Comparison of ENCODE assay signal across 9 cellular contexts in genomic region chr2:26765475-26766200, GRCh38. TPM values are rescaled to one million over a fixed set of nuclear protein-coding genes. Genes with fewer than 3 reads are reported as not detected.
DNase-seq lines count a peak whose midpoint lies in the region; ATAC-seq and TF ChIP-seq lines count a peak whose summit lies in the region.
"Had no signal": no experiment of that assay in that cellular context is flagged by ENCODE, and none has a peak within 500 bp of the region (broad histone marks: within the 10 kb centered on the region; RNA-seq: fewer than 3 reads in every experiment).

No MANE protein-coding gene starts in this region.

- H2BK12ac ChIP-seq in H9 (ENCODE audit: insufficient read length, low read depth, low read length): no peak overlapping the region

- peak overlapping the region; percentile 33 for H4K91ac ChIP-seq in H9 (ENCODE audit: insufficient read length, low read depth, low read length)

- H3K27me3 ChIP-seq in H9 (ENCODE audit: insufficient read depth, low read length) (no peaks in the 10 kb centered on the region), skeletal muscle tissue (ENCODE audit: control insufficient read depth in 3 of 3, insufficient read depth in 3 of 3, low read length in 3 of 3) (no peaks in the 10 kb centered on the region), body of pancreas (no peaks in the 10 kb centered on the region)

- H3K4me3 ChIP-seq in fibroblast of the aortic adventitia (ENCODE audit: low read depth, low read length) (peak overlapping the region; percentile 95), skeletal muscle tissue (ENCODE audit: low read length in 3 of 3) (peak overlapping the region; percentile 81 to 96 (median 91)), body of pancreas (no peak overlapping the region)

- no peak overlapping the region for H3K4ac ChIP-seq in H9 (ENCODE audit: low read depth, low read length)

- H4K20me1 ChIP-seq in H9 (ENCODE audit: control insufficient read depth, insufficient read depth, insufficient read length): no peaks in the 10 kb centered on the region

- no peak overlapping the region for H4K8ac ChIP-seq in H9 (replicated peaks; ENCODE audit: insufficient read length, low read depth, low read length)

- H2BK15ac ChIP-seq in H9 (ENCODE audit: low read depth, low read length): no peak overlapping the region

- no peak overlapping the region for H2BK5ac ChIP-seq in H9 (ENCODE audit: insufficient read length, low read length)

- no peak for ATAC-seq in activated CD4-positive, CD25-positive, alpha-beta regulatory T cell treated with anti-CD3 and anti-CD28 coated beads, Interleukin-2, amount 50 U/mL, for 24 hours
- no peak for ATAC-seq in body of pancreas

- no peak overlapping the region for H2AK5ac ChIP-seq in H9 (ENCODE audit: insufficient read length, low read length)

- H3K4me3 Mint-ChIP-seq in H9: peak overlapping the region; percentile 6 to 83; a peak in 4 of 5 replicates

- intact Hi-C loops in head of caudate nucleus (cut with DNase I): no loop called here
- intact Hi-C loops in body of pancreas (cut with DNase I): no loop called here

- H3K4me1 ChIP-seq in H9 (ENCODE audit: insufficient read depth, low read length) (peaks cover 2% of the 10 kb centered on the region; the same call in 1 of the 2 replicates), skeletal muscle tissue (ENCODE audit: control insufficient read depth in 3 of 3, insufficient read depth in 3 of 3, low read length in 3 of 3) (peaks cover 33 to 56% (median 48%) of the 10 kb centered on the region in 3 donors), body of pancreas (peaks cover 43% of the 10 kb centered on the region)

- no peak for TF ChIP-seq POLR2A in body of pancreas (IDR thresholded peaks at IDR 0.05)

- H3T11ph ChIP-seq in H9 (ENCODE audit: low read length): no peak overlapping the region

- no peaks in the 10 kb centered on the region for H3K9me3 ChIP-seq in H9 (ENCODE audit: control insufficient read depth, low read depth, low read length)
- H3K9me3 ChIP-seq in skeletal muscle tissue (ENCODE audit: control insufficient read depth in 3 of 3, low read length in 3 of 3): no peaks in the 10 kb centered on the region
- no peaks in the 10 kb centered on the region for H3K9me3 ChIP-seq in body of pancreas

- H4K5ac ChIP-seq in H9 (ENCODE audit: insufficient read length, low read depth, low read length): no peak overlapping the region

- no peak overlapping the region for H2BK120ac ChIP-seq in H9 (ENCODE audit: low read depth, low read length, poor library complexity, severe bottlenecking)

- H3K9ac ChIP-seq in H9 (ENCODE audit: extremely low read depth, insufficient read length, low read length) (no peak overlapping the region), skeletal muscle tissue (ENCODE audit: low read depth in 1 of 3, low read length in 3 of 3) (peak overlapping the region; percentile 94 to 97 (median 96))

- H3K27ac ChIP-seq in H9 (ENCODE audit: insufficient read length, low read depth, low read length) (no peak overlapping the region), VCaP (peak overlapping the region; percentile 100), skeletal muscle tissue (ENCODE audit: low read depth, low read length) (peak overlapping the region; percentile 29), body of pancreas (peak overlapping the region in 2 of 4 donors; percentile 76 to 81)

- no peak overlapping the region for H2BK20ac ChIP-seq in H9 (ENCODE audit: low read depth, low read length, poor library complexity, severe bottlenecking)

- no peak overlapping the region for H3K23ac ChIP-seq in H9 (ENCODE audit: insufficient read length, low read depth, low read length)

- no peaks in the 10 kb centered on the region for H3K36me3 Mint-ChIP-seq in H9 (ENCODE audit: insufficient read depth in 1 of 3, low read depth in 3 of 3)

- no peak overlapping the region for H3K18ac ChIP-seq in H9 (ENCODE audit: insufficient read length, low read depth, low read length)

- H3K23me2 ChIP-seq in H9 (ENCODE audit: insufficient read length, low read depth, low read length, poor library complexity, severe bottlenecking): peaks cover 4% of the 10 kb centered on the region

- no CpG with 5 or more reads among the region's 10 CpGs for whole genome bisulfite sequencing in H9 (ENCODE audit: extremely low coverage, insufficient read length, low lambda C conversion rate)
- WGBS in body of pancreas, 2 donors: 86 to 90% methylated on average over 7 to 10 of the region's 10 CpGs

- no peak overlapping the region for H3K27ac Mint-ChIP-seq in H9

- H3K9me3 Mint-ChIP-seq in H9: no peaks in the 10 kb centered on the region; a peak in 1 of 5 replicates

- H3K56ac ChIP-seq in H9 (ENCODE audit: insufficient read length, low read depth, low read length): no peak overlapping the region

- H3K36me3 ChIP-seq in skeletal muscle tissue (ENCODE audit: control insufficient read depth in 3 of 3, insufficient read depth in 3 of 3, low read length in 3 of 3) (no peaks in the 10 kb centered on the region), body of pancreas (replicated peaks in 1 of 2; ENCODE audit: insufficient read depth in 1 of 2, low read depth in 2 of 2) (no peaks in the 10 kb centered on the region)

- DNase-seq in H9: no peak
- DNase-seq in fibroblast of the aortic adventitia (ENCODE audit: low read depth): no peak
- no peak for DNase-seq in head of caudate nucleus
- DNase-seq in NCI-H2081 (lab: John Stamatoyannopoulos, UW): no peak
- no peak for DNase-seq in body of pancreas
- DNase-seq: activated CD8-positive, alpha-beta memory T cell treated with anti-CD3 and anti-CD28 coated beads, Interleukin-2, amount 50 U/mL, for 4 hours had no signal

- no peaks in the 10 kb centered on the region for H3K79me2 ChIP-seq in H9 (ENCODE audit: insufficient read depth, low read length)

- H3K14ac ChIP-seq in H9 (ENCODE audit: insufficient read depth, low read length): no peak overlapping the region; the same call in 1 of the 2 replicates

- H3K27me3 Mint-ChIP-seq in H9 (ENCODE audit: low read depth): peaks cover 12% of the 10 kb centered on the region

- no peaks in the 10 kb centered on the region for H3K79me1 ChIP-seq in H9 (ENCODE audit: insufficient read depth, low read depth, low read length, poor library complexity, severe bottlenecking)

- peak overlapping the region; percentile 75 for H3K4me2 ChIP-seq in H9 (ENCODE audit: insufficient read depth, insufficient read length, low read length)

- no peak overlapping the region for H2AFZ ChIP-seq in H9 (ENCODE audit: low read length)

- TF ChIP-seq CTCF in H9 (conservative IDR thresholded peaks at IDR 0.05) (no peak), VCaP (conservative IDR thresholded peaks at IDR 0.05) (no peak), fibroblast of the aortic adventitia (IDR thresholded peaks at IDR 0.05; ENCODE audit: insufficient read depth, low read length) (no peak), body of pancreas (IDR thresholded peaks at IDR 0.05) (no peak)

- H3K4me1 Mint-ChIP-seq in H9: peaks cover 12 to 14% of the 10 kb centered on the region in 2 experiments

RNA-seq across cellular contexts. Expression of gene SLC35F6, which starts 1.6 kb away (rescaled TPM):
- total RNA-seq in H9 (2021) (15.7 and 16.0 TPM in 2 replicates), fibroblast of the aortic adventitia (ENCODE audit: low replicate concordance) (16.7 and 80.8 TPM in 2 replicates), skeletal muscle tissue (7.8 TPM), body of pancreas (10 to 100 TPM; 17.8 to 21.8 TPM)

RNA-seq across cellular contexts. Expression of gene CENPA, which starts 20.2 kb away (rescaled TPM):
- total RNA-seq in H9 (2021) (19.3 and 21.4 TPM in 2 replicates), fibroblast of the aortic adventitia (ENCODE audit: low replicate concordance) (9.2 TPM in 1 of 2 replicates, not detected in the other), skeletal muscle tissue (2.6 TPM), body of pancreas (not detected)

Comparison
In these comparisons a context has a peak if more than half of its experiments do, and no peak if none do; other contexts are left out.
1. H3K4me3 ChIP-seq: peak in fibroblast of the aortic adventitia (single experiment) and skeletal muscle tissue (3 of 3); none in body of pancreas (0 of 2).